Comparison of ENCODE assay signal across 8 cellular contexts in the genomic region with DNA sequence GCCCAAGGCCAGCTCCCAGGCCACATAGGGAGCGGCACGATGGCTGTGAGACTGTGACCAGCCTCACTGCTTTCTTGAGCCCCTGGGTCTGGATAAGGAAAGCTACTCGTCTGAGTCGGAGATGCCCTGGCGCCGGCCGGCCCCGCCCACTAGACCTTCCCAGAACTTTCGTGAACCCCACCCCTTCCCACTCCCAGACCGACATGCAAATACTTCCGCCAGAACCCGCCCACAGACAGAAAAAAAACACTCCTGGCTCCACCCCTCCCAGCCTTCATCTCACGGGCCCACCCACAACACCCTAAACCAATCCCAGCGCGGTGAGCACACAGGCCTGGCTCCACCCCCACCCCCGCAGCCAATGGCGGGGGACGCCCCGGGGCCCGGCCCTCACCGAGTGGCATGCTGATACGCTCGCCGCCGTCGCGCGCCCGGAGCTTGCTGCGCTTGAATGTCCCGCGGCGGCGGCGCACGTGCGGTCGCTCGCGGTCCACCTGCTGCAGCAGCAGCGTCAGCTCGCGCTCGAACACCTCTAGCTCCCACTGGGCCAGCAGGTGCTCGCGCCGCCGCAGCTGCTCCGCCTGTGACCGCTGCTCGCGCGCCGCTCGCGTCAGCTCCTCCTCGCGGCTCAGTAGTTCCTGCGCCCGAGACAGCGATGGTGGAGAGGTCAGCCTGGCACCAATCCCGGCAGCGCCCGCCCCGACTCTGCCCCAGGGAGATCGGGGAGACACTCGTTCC. TPM values are rescaled to one million over a fixed set of nuclear protein-coding genes. Genes with fewer than 3 reads are reported as not detected.
DNase-seq lines count a peak whose midpoint lies in the region; ATAC-seq and TF ChIP-seq lines count a peak whose summit lies in the region.

No MANE protein-coding gene starts in this region.

- H3K4me2 ChIP-seq in DND-41 (ENCODE audit: insufficient read depth, low read length), result no peak overlapping the region
- H3K4me2 ChIP-seq in mesendoderm (ENCODE audit: low read length), result peak overlapping the region; percentile 67

- H3K56ac ChIP-seq in mesendoderm (ENCODE audit: low read length), result peak overlapping the region; percentile 83

- no peaks in the 10 kb centered on the region for H3K9me3 ChIP-seq in DND-41 (ENCODE audit: insufficient read depth, low read length, severe bottlenecking)
- no peaks in the 10 kb centered on the region for H3K9me3 ChIP-seq in tibial nerve

- no peak overlapping the region for H3K23ac ChIP-seq in mesendoderm (ENCODE audit: low read length)

- no peak overlapping the region for H2BK120ac ChIP-seq in mesendoderm (ENCODE audit: low read depth, low read length)

- no CpG with 5 or more reads among the region's 67 CpGs for WGBS in mesendoderm (ENCODE audit: extremely low coverage, insufficient coverage, low lambda C conversion rate)
- 22 to 47% methylated on average over 56 to 57 of the region's 67 CpGs for WGBS in tibial nerve, 2 donors

- H3K4ac ChIP-seq in mesendoderm (ENCODE audit: low read depth, low read length), result no peak overlapping the region

- ATAC-seq in DND-41 (ENCODE audit: insufficient read depth, low read depth) (peak; percentile 64), esophagus mucosa (peak; percentile 94), GM19324 (IDR thresholded peaks at IDR 0.05; ENCODE audit: low FRiP score, unreplicated experiment) (no peak), HG03159 (IDR thresholded peaks at IDR 0.05; ENCODE audit: unreplicated experiment) (no peak)

- H2BK5ac ChIP-seq in mesendoderm (ENCODE audit: low read length), result no peak overlapping the region

- no peak for TF ChIP-seq CTCF in DND-41 (IDR thresholded peaks at IDR 0.05; ENCODE audit: borderline replicate concordance, extremely low read depth, low read length, poor library complexity, severe bottlenecking)
- peak in 1 of 5 experiments; percentile 34 for TF ChIP-seq CTCF in tibial nerve (IDR thresholded peaks at IDR 0.05)

- no peak overlapping the region for H4K5ac ChIP-seq in mesendoderm (ENCODE audit: low read length)

- H3K79me1 ChIP-seq in mesendoderm (ENCODE audit: low read length), result peaks cover 6% of the 10 kb centered on the region

- H2AK5ac ChIP-seq in mesendoderm (ENCODE audit: low read length), result no peak overlapping the region

- H3K27ac ChIP-seq in DND-41 (ENCODE audit: low read length), result no peak overlapping the region
- H3K27ac ChIP-seq in mesendoderm (ENCODE audit: low read depth, low read length), result peak overlapping the region; percentile 33
- peak overlapping the region; percentile 69 to 96 (median 84) for H3K27ac ChIP-seq in tibial nerve

- H3K9ac ChIP-seq in DND-41 (ENCODE audit: low read depth, low read length) (no peak overlapping the region), mesendoderm (ENCODE audit: low read length) (peak overlapping the region; percentile 69)

- no peak overlapping the region for H2BK15ac ChIP-seq in mesendoderm (replicated peaks; ENCODE audit: low read depth)

- H4K20me1 ChIP-seq in DND-41 (ENCODE audit: insufficient read depth, low read length), result peaks cover 20% of the 10 kb centered on the region

- peak; percentile 65 to 72 for TF ChIP-seq EP300 in tibial nerve (IDR thresholded peaks at IDR 0.05)

- no peak overlapping the region for H3K18ac ChIP-seq in mesendoderm (ENCODE audit: low read length)

- TF ChIP-seq POLR2A in tibial nerve (IDR thresholded peaks at IDR 0.05), result peak in 1 of 2 donors; percentile 49

- DNase-seq in DND-41 (peak; percentile 34), SHP77 (lab: John Stamatoyannopoulos, UW) (peak; percentile 76 to 84), mesendoderm (peak; percentile 100), tibial nerve (ENCODE audit: low spot score in 2 of 2) (peak; percentile 92 to 93), NCI-H1105 treated with DMSO at 0.1 percent for 48 hours (lab: John Stamatoyannopoulos, UW) (no peak)

- H3K79me2 ChIP-seq in DND-41 (ENCODE audit: insufficient read depth, low read length) (peaks cover 30% of the 10 kb centered on the region), mesendoderm (ENCODE audit: control insufficient read depth, insufficient read depth, low read length) (no peaks in the 10 kb centered on the region)

- no peak overlapping the region for H2AFZ ChIP-seq in DND-41 (ENCODE audit: low read depth, low read length)

- H3K4me3 ChIP-seq in DND-41 (ENCODE audit: low read depth in 1 of 2, low read length in 2 of 2) (no peak overlapping the region), mesendoderm (ENCODE audit: low read length) (no peak overlapping the region), tibial nerve (peak overlapping the region in 3 of 4 donors; percentile 20 to 47 (median 24))

- H3K4me1 ChIP-seq in DND-41 (ENCODE audit: insufficient read depth, low read length), result peaks cover 18% of the 10 kb centered on the region
- H3K4me1 ChIP-seq in mesendoderm (ENCODE audit: control insufficient read depth, low read depth, low read length), result peaks cover 3% of the 10 kb centered on the region
- H3K4me1 ChIP-seq in tibial nerve, result peaks cover 0 to 60% (median 40%) of the 10 kb centered on the region in 4 donors

- peaks cover 80% of the 10 kb centered on the region for H3K36me3 ChIP-seq in DND-41 (ENCODE audit: insufficient read depth, low read length)
- H3K36me3 ChIP-seq in mesendoderm (ENCODE audit: control insufficient read depth, insufficient read depth, low read length), result no peaks in the 10 kb centered on the region
- peaks cover 8 to 76% (median 21%) of the 10 kb centered on the region in 3 donors for H3K36me3 ChIP-seq in tibial nerve

- no peaks in the 10 kb centered on the region for H3K27me3 ChIP-seq in DND-41 (ENCODE audit: insufficient read depth, low read length, poor library complexity)
- no peaks in the 10 kb centered on the region for H3K27me3 ChIP-seq in mesendoderm (ENCODE audit: insufficient read depth, low read length, poor library complexity)
- no peaks in the 10 kb centered on the region for H3K27me3 ChIP-seq in tibial nerve

- H4K8ac ChIP-seq in mesendoderm (ENCODE audit: low read depth, low read length), result no peak overlapping the region

RNA-seq across cellular contexts. Expression of a gene that starts 7.0 kb away (rescaled TPM):
- total RNA-seq in esophagus mucosa (32.4 TPM), tibial nerve (100 to 1,000 TPM in 1 of 4 donors, 10 to 100 TPM in 3; 64.2 to 112 (median 83.9) TPM)
- polyA plus RNA-seq in mesendoderm (2013, experiment 1 of 2), result 21.4 TPM
- polyA plus RNA-seq in mesendoderm (2013, experiment 2 of 2), result 21.4 TPM

RNA-seq across cellular contexts. Expression of a gene that starts 8.5 kb away (rescaled TPM):
- total RNA-seq in esophagus mucosa (23.8 TPM), tibial nerve (10 to 100 TPM; 21.0 to 53.4 (median 29.8) TPM)
- polyA plus RNA-seq in mesendoderm (2013, experiment 1 of 2), result 16.1 TPM
- polyA plus RNA-seq in mesendoderm (2013, experiment 2 of 2), result 16.3 TPM

RNA-seq across cellular contexts. Expression of a gene that starts 11.4 kb away (rescaled TPM):
- total RNA-seq in esophagus mucosa (20.2 TPM), tibial nerve (1 to 10 TPM in 2 of 4 donors, under 1 TPM in 1, not detected in 1; 0.63 to 3.3 (median 1.2) TPM)
- not detected for polyA plus RNA-seq in mesendoderm (2013, experiment 1 of 2)
- polyA plus RNA-seq in mesendoderm (2013, experiment 2 of 2), result 0.04 TPM

RNA-seq across cellular contexts. Expression of a gene that starts 30.9 kb away (rescaled TPM):
- total RNA-seq in esophagus mucosa (23.1 TPM), tibial nerve (100 to 1,000 TPM in 1 of 4 donors, 10 to 100 TPM in 3; 50.2 to 103 (median 65.0) TPM)
- polyA plus RNA-seq in mesendoderm (2013, experiment 1 of 2), result 36.3 TPM
- 38.3 TPM for polyA plus RNA-seq in mesendoderm (2013, experiment 2 of 2)

RNA-seq across cellular contexts. Expression of a gene that starts 31.2 kb away (rescaled TPM):
- 52.6 TPM for total RNA-seq in esophagus mucosa
- polyA plus RNA-seq in mesendoderm (2013, experiment 1 of 2), result 1.5 TPM
- polyA plus RNA-seq in mesendoderm (2013, experiment 2 of 2), result 2.7 TPM
- total RNA-seq in tibial nerve, result 100 to 1,000 TPM in 3 of 4 donors, 10 to 100 TPM in 1; 87.3 to 186 (median 110) TPM

Comparison
In these comparisons a context has a peak if more than half of its experiments do, and no peak if none do; other contexts are left out.
1. ATAC-seq: peak in DND-41 (single experiment) and esophagus mucosa (single experiment); none in GM19324 (single experiment) and HG03159 (single experiment).
2. H3K4me3 ChIP-seq: peak in tibial nerve (3 of 4); none in DND-41 (0 of 2) and mesendoderm (single experiment).